In genomic region chr3:73484656-73485248, GRCh38 we compare ENCODE assay signal across 1 cellular context.
TF ChIP-seq lines count a peak whose summit lies in the region.

No MANE protein-coding gene starts in this region.

TF ChIP-seq in GM12878, 131 proteins besides CTCF, POLR2A, EP300 and RAD21 (continued from another document and continues in another):
- TF ChIP-seq ZNF592 (IDR thresholded peaks at IDR 0.05), result no peak
- TF ChIP-seq SPI1 (IDR thresholded peaks at IDR 0.05; ENCODE audit: borderline replicate concordance, insufficient read depth, low read depth, low read length), result peak; percentile 61; the same call in 1 of the 2 replicates
- TF ChIP-seq NFXL1 (IDR thresholded peaks at IDR 0.05; ENCODE audit: borderline replicate concordance), result no peak
- TF ChIP-seq NFIC (IDR thresholded peaks at IDR 0.05; ENCODE audit: low read depth, low read length), result peak; percentile 41; the same call in 1 of the 2 replicates
- no peak for TF ChIP-seq CHD4 (IDR thresholded peaks at IDR 0.05)
- no peak for TF ChIP-seq CBX3 (IDR thresholded peaks at IDR 0.05; ENCODE audit: borderline replicate concordance, low read depth)
- no peak for TF ChIP-seq ZSCAN29 (IDR thresholded peaks at IDR 0.05)
- TF ChIP-seq NFYA (IDR thresholded peaks at IDR 0.05; ENCODE audit: borderline replicate concordance, low read depth, low read length), result no peak
- TF ChIP-seq NBN (IDR thresholded peaks at IDR 0.05), result no peak
- no peak for TF ChIP-seq USF2 (IDR thresholded peaks at IDR 0.05; ENCODE audit: borderline replicate concordance, low read depth, low read length)
- no peak for TF ChIP-seq JUND (IDR thresholded peaks at IDR 0.05; ENCODE audit: low read depth, low read length)
- TF ChIP-seq REST (IDR thresholded peaks at IDR 0.05; ENCODE audit: low read depth, low read length), result no peak
- no peak for TF ChIP-seq ZNF384 (IDR thresholded peaks at IDR 0.05; ENCODE audit: borderline replicate concordance, low read depth, low read length)
- no peak for TF ChIP-seq PRDM15 (CRISPR knock-in tag; IDR thresholded peaks at IDR 0.05)
- no peak for TF ChIP-seq CREM (IDR thresholded peaks at IDR 0.05; ENCODE audit: low read depth)
- no peak for TF ChIP-seq PKNOX1 (IDR thresholded peaks at IDR 0.05)
- no peak for TF ChIP-seq TCF12 (IDR thresholded peaks at IDR 0.05; ENCODE audit: low read depth, low read length)
- no peak for TF ChIP-seq ZBTB40 (IDR thresholded peaks at IDR 0.05; ENCODE audit: borderline replicate concordance)
- TF ChIP-seq CREB1 (IDR thresholded peaks at IDR 0.05; ENCODE audit: low read depth), result no peak
- no peak for TF ChIP-seq SMAD1 (IDR thresholded peaks at IDR 0.05; ENCODE audit: low read depth, partially characterized antibody)
- no peak for TF ChIP-seq GABPA (IDR thresholded peaks at IDR 0.05; ENCODE audit: low read depth)
- TF ChIP-seq EED (IDR thresholded peaks at IDR 0.05; ENCODE audit: low read depth), result peak; percentile 60; the same call in 1 of the 2 replicates
- no peak for TF ChIP-seq HSF1 (IDR thresholded peaks at IDR 0.05; ENCODE audit: low read depth, low read length)
- TF ChIP-seq ETV6 (conservative IDR thresholded peaks at IDR 0.05 in 1 of 2, IDR thresholded peaks at IDR 0.05 in 1 of 2; ENCODE audit: borderline replicate concordance in 1 of 2, low read depth in 1 of 2), result peak in 1 of 2 experiments; percentile 36; a peak in 1 of 4 replicates
- TF ChIP-seq MTA3 (IDR thresholded peaks at IDR 0.05; ENCODE audit: borderline replicate concordance, low read length), result no peak
- no peak for TF ChIP-seq IKZF2 (IDR thresholded peaks at IDR 0.05)
- peak; percentile 55; the same call in 1 of the 3 replicates for TF ChIP-seq POU2F2 (IDR thresholded peaks at IDR 0.05; ENCODE audit: borderline replicate concordance, low read depth, low read length)
- no peak for TF ChIP-seq RAD51 (IDR thresholded peaks at IDR 0.05)
- no peak for TF ChIP-seq EZH2 (IDR thresholded peaks at IDR 0.05; ENCODE audit: borderline replicate concordance, control insufficient read depth, low read depth, low read length)
- TF ChIP-seq SREBF2 (IDR thresholded peaks at IDR 0.05; ENCODE audit: low read length), result no peak
- no peak for TF ChIP-seq KDM1A (IDR thresholded peaks at IDR 0.05; ENCODE audit: borderline replicate concordance)
- TF ChIP-seq ELK1 (IDR thresholded peaks at IDR 0.05; ENCODE audit: low read depth, low read length), result no peak
- no peak for TF ChIP-seq SKIL (IDR thresholded peaks at IDR 0.05; ENCODE audit: low read depth, poor library complexity, severe bottlenecking)
- 0 out of 2 replicates have a peak, but pooled peaks have one; percentile 45 for TF ChIP-seq MEF2A (IDR thresholded peaks at IDR 0.05; ENCODE audit: insufficient read depth, low read depth, low read length)
